Comparison of ENCODE assay signal across 20 cellular contexts in the genomic region with DNA sequence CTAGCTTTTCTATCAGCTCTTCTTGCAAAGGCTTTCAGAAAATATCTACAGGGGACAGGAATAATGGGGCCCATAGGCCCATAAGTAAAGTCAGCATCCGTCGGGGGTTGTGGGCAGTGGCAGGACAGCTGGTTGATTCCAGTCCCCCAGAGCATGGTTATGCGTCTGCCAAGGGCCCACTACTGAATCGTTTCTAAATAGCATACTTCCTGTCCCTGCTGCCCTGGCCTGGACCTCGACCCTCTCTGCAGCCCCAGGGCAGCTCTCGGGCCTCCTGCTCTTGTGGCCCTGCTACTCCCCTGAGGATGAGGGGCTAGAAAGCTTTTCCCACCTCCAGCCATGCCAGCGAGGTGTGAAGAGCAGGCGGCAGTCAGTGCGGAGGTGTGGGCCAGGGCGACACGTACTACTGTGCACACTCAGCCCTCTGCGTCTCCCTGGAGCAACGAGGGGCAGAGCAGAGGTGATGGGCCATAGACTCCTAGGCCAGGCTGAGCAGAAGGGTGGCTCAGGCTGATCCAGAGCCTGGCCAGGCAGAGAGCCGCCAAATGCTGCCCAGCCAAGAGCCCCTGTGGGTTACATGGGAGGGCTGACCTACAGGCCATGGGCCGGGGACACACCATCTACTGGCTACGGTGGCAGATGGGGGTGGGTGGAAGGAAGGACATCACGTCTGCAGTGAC. TPM values are rescaled to one million over a fixed set of nuclear protein-coding genes. Genes with fewer than 3 reads are reported as not detected.
DNase-seq lines count a peak whose midpoint lies in the region; ATAC-seq and TF ChIP-seq lines count a peak whose summit lies in the region.
"Had no signal": no experiment of that assay in that cellular context is flagged by ENCODE, and none has a peak within 500 bp of the region (broad histone marks: within the 10 kb centered on the region; RNA-seq: fewer than 3 reads in every experiment).

No MANE protein-coding gene starts in this region.

- H3K36me3 ChIP-seq in Peyer's patch (no peaks in the 10 kb centered on the region), heart left ventricle (no peaks in the 10 kb centered on the region), osteoblast (ENCODE audit: insufficient read depth, low read length) (no peaks in the 10 kb centered on the region)
- H3K36me3 ChIP-seq: BE2C, HAP-1 had no signal

- no peak overlapping the region for H3K4me2 ChIP-seq in osteoblast (ENCODE audit: insufficient read depth, low read length)
- H3K4me2 ChIP-seq: smooth muscle cell had no signal

- DNase-seq in D341Med (ENCODE audit: low spot score) (peak; percentile 6), Peyer's patch (peak in 2 of 3 donors; percentile 24 to 40), heart left ventricle (peak in 1 of 5 donors; percentile 51), osteoblast (ENCODE audit: insufficient read length, low spot score, missing footprints) (peak; percentile 51), OCI-M1 (lab: John Stamatoyannopoulos, UW) (no peak), COR-L47 (lab: John Stamatoyannopoulos, UW) (no peak), glutamatergic neuron (no peak)
- DNase-seq: activated naive CD4-positive, alpha-beta T cell; BE2C; MV-4-11; NCI-H2107; NCI-H774; SIG-M5; stimulated activated naive CD4-positive, alpha-beta T cell treated with Interleukin-2 at 50 U/mL for 16 hours; T-helper 9 cell had no signal

- H3K36me3 Mint-ChIP-seq in glutamatergic neuron (ENCODE audit: unreplicated experiment), result no peaks in the 10 kb centered on the region

- ATAC-seq in heart left ventricle, result peak in 3 of 4 donors; percentile 1 to 23 (median 4)
- no peak for ATAC-seq in HG03196 (IDR thresholded peaks at IDR 0.05; ENCODE audit: unreplicated experiment)

- H3K4me3 ChIP-seq in Peyer's patch, result no peak overlapping the region
- no peak overlapping the region for H3K4me3 ChIP-seq in heart left ventricle
- no peak overlapping the region for H3K4me3 ChIP-seq in osteoblast (ENCODE audit: insufficient read depth, low read length)
- H3K4me3 ChIP-seq: HAP-1, smooth muscle cell had no signal

- H3K27ac ChIP-seq in Peyer's patch, result no peak overlapping the region
- H3K27ac ChIP-seq in heart left ventricle, result peak overlapping the region in 5 of 12 donors; percentile 9 to 42 (median 35)
- H3K27ac ChIP-seq in osteoblast (ENCODE audit: low read depth, low read length), result no peak overlapping the region

- H3K4me1 ChIP-seq in Peyer's patch (peaks cover 0 to 10% (median 0%) of the 10 kb centered on the region in 4 donors), heart left ventricle (peaks cover 0 to 49% (median 23%) of the 10 kb centered on the region in 12 donors), osteoblast (ENCODE audit: insufficient read depth, low read length) (peaks cover 17% of the 10 kb centered on the region)

- 71 to 79% (median 75%) methylated on average over 15 to 17 of the region's 17 CpGs for WGBS in heart left ventricle, 4 donors

- no peak overlapping the region for H3K4me3 Mint-ChIP-seq in glutamatergic neuron (ENCODE audit: unreplicated experiment)

- H3K4me1 Mint-ChIP-seq in glutamatergic neuron (ENCODE audit: low read depth, unreplicated experiment), result peaks cover 19% of the 10 kb centered on the region

- H3K9me3 Mint-ChIP-seq in glutamatergic neuron (ENCODE audit: unreplicated experiment), result peaks cover 6% of the 10 kb centered on the region

- H3K9me3 ChIP-seq in Peyer's patch, result no peaks in the 10 kb centered on the region
- H3K9me3 ChIP-seq in heart left ventricle, result no peaks in the 10 kb centered on the region
- H3K9me3 ChIP-seq in osteoblast (ENCODE audit: low read depth, low read length), result no peaks in the 10 kb centered on the region
- H3K9me3 ChIP-seq: BE2C, HAP-1 had no signal

- no peak overlapping the region for H2AFZ ChIP-seq in osteoblast (ENCODE audit: low read length)

- H3K27me3 Mint-ChIP-seq in glutamatergic neuron (ENCODE audit: unreplicated experiment), result no peaks in the 10 kb centered on the region

- no peak for TF ChIP-seq POLR2A in Peyer's patch (IDR thresholded peaks at IDR 0.05)
- TF ChIP-seq POLR2A in heart left ventricle (IDR thresholded peaks at IDR 0.05), result no peak

- H3K27me3 ChIP-seq in Peyer's patch (no peaks in the 10 kb centered on the region), heart left ventricle (no peaks in the 10 kb centered on the region), osteoblast (ENCODE audit: insufficient read depth, low read length) (no peaks in the 10 kb centered on the region)
- H3K27me3 ChIP-seq: BE2C had no signal

- H4K20me1 ChIP-seq in osteoblast (ENCODE audit: insufficient read depth, low read length), result no peaks in the 10 kb centered on the region

- H3K79me2 ChIP-seq in osteoblast (ENCODE audit: insufficient read depth, low read length), result no peaks in the 10 kb centered on the region

- no peak overlapping the region for H3K27ac Mint-ChIP-seq in glutamatergic neuron (ENCODE audit: unreplicated experiment)

- TF ChIP-seq CTCF in Peyer's patch (IDR thresholded peaks at IDR 0.05), result no peak
- TF ChIP-seq CTCF in heart left ventricle (IDR thresholded peaks at IDR 0.05), result no peak
- TF ChIP-seq CTCF in osteoblast (IDR thresholded peaks at IDR 0.05; ENCODE audit: extremely low read depth, low read depth, low read length), result no peak
- no peak for TF ChIP-seq CTCF in glutamatergic neuron (IDR thresholded peaks at IDR 0.05; ENCODE audit: partially characterized antibody, unreplicated experiment)

- intact Hi-C loops in heart left ventricle (cut with DNase I), result no loop called here

RNA-seq across cellular contexts. Expression of gene OPN4, which starts 4.7 kb away (rescaled TPM):
- total RNA-seq in Peyer's patch, result not detected
- under 1 TPM in 3 of 9 donors, not detected in 6; 0.19 to 0.28 (median 0.25) TPM for total RNA-seq in heart left ventricle
- under 1 TPM; 0.03 to 0.08 TPM for polyA plus RNA-seq in heart left ventricle
- not detected in 2 replicates for total RNA-seq in osteoblast
- total RNA-seq in glutamatergic neuron (ENCODE audit: unreplicated experiment), result not detected
- total RNA-seq: dermis microvascular lymphatic vessel endothelial cell, fibroblast of lung, smooth muscle cell had no signal
- polyA plus RNA-seq: fibroblast of lung, smooth muscle cell had no signal

RNA-seq across cellular contexts. Expression of gene LDB3, which starts 18.7 kb away (rescaled TPM):
- total RNA-seq in Peyer's patch (1 to 10 TPM; 1.3 to 9.1 (median 2.3) TPM), heart left ventricle (1,000 to 10,000 TPM in 7 of 9 donors, 100 to 1,000 TPM in 2; 800 to 1,716 (median 1,273) TPM), osteoblast (under 0.01 TPM in 2 replicates), glutamatergic neuron (ENCODE audit: unreplicated experiment) (92.0 TPM)
- 1,000 to 10,000 TPM in 1 of 2 donors, 100 to 1,000 TPM in 1; 165 to 1,759 TPM for polyA plus RNA-seq in heart left ventricle
- total RNA-seq: dermis microvascular lymphatic vessel endothelial cell had no signal

Comparison
In these comparisons a context has a peak if more than half of its experiments do, and no peak if none do; other contexts are left out.
1. DNase-seq: peak in D341Med (single experiment), Peyer's patch (2 of 3) and osteoblast (single experiment); none in OCI-M1 (single experiment), COR-L47 (single experiment) and glutamatergic neuron (single experiment).